Comparison of ENCODE assay signal across 10 cellular contexts in the genomic region with DNA sequence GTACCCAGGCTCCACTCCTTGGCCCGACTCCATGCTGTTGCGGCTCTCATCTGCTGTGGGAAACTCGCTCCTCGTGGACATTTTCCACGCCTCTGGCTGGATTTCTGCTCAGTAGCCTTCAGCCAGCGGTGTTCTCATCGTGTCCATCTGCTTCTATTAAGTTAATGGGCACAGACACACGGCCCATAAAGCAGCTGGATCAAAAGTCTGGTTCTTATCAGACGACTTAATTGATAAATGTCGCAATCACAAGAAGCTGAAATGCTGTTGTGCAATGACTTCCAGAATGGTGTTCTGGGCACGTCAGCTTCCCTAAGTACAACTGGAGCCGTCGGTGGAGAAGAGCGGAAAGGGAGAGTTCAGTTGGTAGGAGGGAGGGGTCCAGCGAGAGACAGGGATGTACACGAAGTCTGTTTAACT.
A peak's percentile ranks its signal among the peaks of the same experiment; 100 is the strongest.
DNase-seq lines count a peak whose midpoint lies in the region; ATAC-seq and TF ChIP-seq lines count a peak whose summit lies in the region.
"Had no signal": no experiment of that assay in that cellular context is flagged by ENCODE, and none has a peak within 500 bp of the region (broad histone marks: within the 10 kb centered on the region; RNA-seq: fewer than 3 reads in every experiment).

No MANE protein-coding gene starts in this region.

- H3K4me3 ChIP-seq in mammary epithelial cell (replicated peaks in 1 of 3; ENCODE audit: insufficient read depth in 1 of 3, low read depth in 2 of 3, low read length in 3 of 3): no peak overlapping the region
- no peak overlapping the region for H3K4me3 ChIP-seq in aorta (ENCODE audit: low read length in 2 of 2)

- H3K9me3 ChIP-seq in mammary epithelial cell (replicated peaks; ENCODE audit: insufficient read depth, low read length) (no peaks in the 10 kb centered on the region), aorta (ENCODE audit: control insufficient read depth, low read length) (no peaks in the 10 kb centered on the region)
- H3K9me3 ChIP-seq: Peyer's patch had no signal

- H3K9me3 Mint-ChIP-seq in MCF 10A (ENCODE audit: unreplicated experiment): no peaks in the 10 kb centered on the region
- H3K9me3 Mint-ChIP-seq in activated CD4-positive, alpha-beta memory T cell treated with anti-CD3 and anti-CD28 coated beads for 36 hours: no peaks in the 10 kb centered on the region
- no peaks in the 10 kb centered on the region for H3K9me3 Mint-ChIP-seq in immature natural killer cell

- H3K4me1 ChIP-seq in mammary epithelial cell (ENCODE audit: insufficient read depth, low read length) (no peaks in the 10 kb centered on the region), aorta (ENCODE audit: control insufficient read depth in 1 of 2, insufficient read depth in 2 of 2, low read length in 2 of 2) (no peaks in the 10 kb centered on the region)

- no peaks in the 10 kb centered on the region for H3K27me3 Mint-ChIP-seq in MCF 10A (ENCODE audit: insufficient read depth, unreplicated experiment)
- H3K27me3 Mint-ChIP-seq in activated CD4-positive, alpha-beta memory T cell treated with anti-CD3 and anti-CD28 coated beads for 36 hours: no peaks in the 10 kb centered on the region
- peaks cover 0 to 6% (median 3%) of the 10 kb centered on the region in 3 donors for H3K27me3 Mint-ChIP-seq in immature natural killer cell (ENCODE audit: low read depth in 3 of 3)

- H3K4me1 Mint-ChIP-seq in MCF 10A (ENCODE audit: insufficient read depth, unreplicated experiment): peaks cover 7% of the 10 kb centered on the region
- H3K4me1 Mint-ChIP-seq in activated CD4-positive, alpha-beta memory T cell treated with anti-CD3 and anti-CD28 coated beads for 36 hours (ENCODE audit: low read depth): peaks cover 68% of the 10 kb centered on the region
- H3K4me1 Mint-ChIP-seq in immature natural killer cell: peaks cover 43 to 47% of the 10 kb centered on the region in 2 donors

- H3K27ac ChIP-seq in mammary epithelial cell (ENCODE audit: insufficient read depth, low read depth, low read length) (no peak overlapping the region), aorta (ENCODE audit: low read depth in 1 of 2, low read length in 2 of 2) (no peak overlapping the region)

- no peak overlapping the region for H3K9ac ChIP-seq in mammary epithelial cell (ENCODE audit: insufficient read depth, low read length)

- H3K4me2 ChIP-seq in mammary epithelial cell (ENCODE audit: insufficient read depth, low read depth, low read length): no peak overlapping the region

- in situ Hi-C loops in mammary epithelial cell (cut with MboI; ENCODE audit: low sequenced_read_pairs in 2 of 2): no loop called here

- 90% methylated on average over 16 of the region's 16 CpGs for WGBS in mammary epithelial cell (ENCODE audit: low coverage, missing lambda C conversion rate)
- WGBS in aorta, 2 donors: 89 to 90% methylated on average over 16 of the region's 16 CpGs

- POLR2A ChIA-PET in MCF 10A (lab: Yijun Ruan, JAX) (interaction anchor here (0.9 kb wide), 1 partner anchor 11 kb away, joined by 3 read pairs; no protein-coding TSS in a partner anchor), GM10248 (lab: Yijun Ruan, JAX) (no interaction called here)
- POLR2A ChIA-PET in activated CD4-positive, alpha-beta memory T cell treated with anti-CD3 and anti-CD28 coated beads for 36 hours (lab: Charles Lee): interaction anchor here (0.6 to 1.8 kb wide), 5 partner anchors 9 to 130 kb away, joined by 3 to 4 read pairs (median 3); no protein-coding TSS in a partner anchor

- H3K27me3 ChIP-seq in mammary epithelial cell (ENCODE audit: insufficient read depth, low read length) (no peaks in the 10 kb centered on the region), aorta (ENCODE audit: control insufficient read depth in 1 of 2, insufficient read depth in 2 of 2, low read length in 1 of 2) (no peaks in the 10 kb centered on the region)
- H3K27me3 ChIP-seq: Peyer's patch had no signal

- intact Hi-C loops in MCF 10A (cut with micrococcal nuclease): no loop called here
- intact Hi-C loops in mammary epithelial cell (cut with micrococcal nuclease): no loop called here
- intact Hi-C loops in activated CD4-positive, alpha-beta memory T cell treated with anti-CD3 and anti-CD28 coated beads for 36 hours (cut with micrococcal nuclease): loop anchor here (1.0 kb wide), 2 partner anchors 11 to 19 kb away; no protein-coding TSS in a partner anchor
- intact Hi-C loops in aorta (cut with DNase I): no loop called here

- BruUV-seq in MCF 10A (replicated peaks; lab: Mats Ljungman, UMichigan): no TSS peak
- no TSS peak for BruUV-seq in mammary epithelial cell (replicated peaks; lab: Mats Ljungman, UMichigan)

- peak overlapping the region; percentile 4 for H3K27ac Mint-ChIP-seq in MCF 10A (ENCODE audit: low read depth, unreplicated experiment)
- H3K27ac Mint-ChIP-seq in activated CD4-positive, alpha-beta memory T cell treated with anti-CD3 and anti-CD28 coated beads for 36 hours: peak overlapping the region; percentile 87
- H3K27ac Mint-ChIP-seq in immature natural killer cell: peak overlapping the region in 3 of 6 donors; percentile 15 to 51 (median 16)

- no peak overlapping the region for H3K4me3 Mint-ChIP-seq in MCF 10A (ENCODE audit: unreplicated experiment)
- H3K4me3 Mint-ChIP-seq in activated CD4-positive, alpha-beta memory T cell treated with anti-CD3 and anti-CD28 coated beads for 36 hours: no peak overlapping the region
- H3K4me3 Mint-ChIP-seq in immature natural killer cell: peak overlapping the region; percentile 25 to 90 (median 63)

- peak; percentile 79 for ATAC-seq in aorta (ENCODE audit: low FRiP score)

- no peak overlapping the region for H2AFZ ChIP-seq in mammary epithelial cell (ENCODE audit: low read depth, low read length)

- dilution Hi-C loops in mammary epithelial cell (cut with HindIII; ENCODE audit: low sequenced_read_pairs): no loop called here

- CTCF ChIA-PET in MCF 10A (lab: Yijun Ruan, JAX) (no interaction called here), mammary epithelial cell (lab: Charles Lee; ENCODE audit: low non-redundant PET) (no interaction called here), GM10248 (lab: Yijun Ruan, JAX) (interaction anchor here (0.8 to 2.5 kb wide), 3 partner anchors 11 to 204 kb away, joined by 3 to 13 read pairs (median 9); no protein-coding TSS in a partner anchor)
- CTCF ChIA-PET in activated CD4-positive, alpha-beta memory T cell treated with anti-CD3 and anti-CD28 coated beads for 36 hours (lab: Charles Lee): interaction anchor here (1.2 to 2.3 kb wide), 3 partner anchors 12 to 204 kb away, joined by 3 to 13 read pairs (median 4); no protein-coding TSS in a partner anchor

- H3K79me2 ChIP-seq in mammary epithelial cell (ENCODE audit: insufficient read depth, low read length): no peaks in the 10 kb centered on the region

- no peaks in the 10 kb centered on the region for H4K20me1 ChIP-seq in mammary epithelial cell (ENCODE audit: insufficient read depth, low read length)

- peaks cover 26% of the 10 kb centered on the region for H3K36me3 Mint-ChIP-seq in MCF 10A (ENCODE audit: insufficient read depth, unreplicated experiment)
- H3K36me3 Mint-ChIP-seq in activated CD4-positive, alpha-beta memory T cell treated with anti-CD3 and anti-CD28 coated beads for 36 hours: peaks cover 22% of the 10 kb centered on the region
- H3K36me3 Mint-ChIP-seq in immature natural killer cell: peaks cover 9 to 17% (median 14%) of the 10 kb centered on the region in 3 donors

- no peaks in the 10 kb centered on the region for H3K36me3 ChIP-seq in mammary epithelial cell (ENCODE audit: insufficient read depth, low read length)
- H3K36me3 ChIP-seq in aorta (ENCODE audit: control insufficient read depth in 1 of 2, insufficient read depth in 2 of 2, low read length in 1 of 2): no peaks in the 10 kb centered on the region
- H3K36me3 ChIP-seq: Peyer's patch had no signal

- no peak for TF ChIP-seq CTCF in MCF 10A (IDR thresholded peaks at IDR 0.05; ENCODE audit: unreplicated experiment)
- no peak for TF ChIP-seq CTCF in mammary epithelial cell (conservative IDR thresholded peaks at IDR 0.05 in 1 of 2, IDR thresholded peaks at IDR 0.05 in 1 of 2; ENCODE audit: extremely low read depth in 1 of 2, insufficient read depth in 1 of 2, low read depth in 1 of 2, low read length in 2 of 2)
- TF ChIP-seq CTCF in GM10248 (IDR thresholded peaks at IDR 0.05; ENCODE audit: control extremely low read depth, extremely low read depth, low read depth, missing control alignments): no peak
- no peak for TF ChIP-seq CTCF in GM20000 (IDR thresholded peaks at IDR 0.05; ENCODE audit: extremely low read depth, missing control alignments)

- DNase-seq in MCF 10A (ENCODE audit: unreplicated experiment) (peak; percentile 28), mammary epithelial cell (no peak), immature natural killer cell (no peak), aorta (no peak), GM10248 (ENCODE audit: extremely low spot score) (no peak), NK-92 (lab: John Stamatoyannopoulos, UW; ENCODE audit: unreplicated experiment) (no peak), GM20000 (ENCODE audit: low spot score) (no peak)
- no peak for DNase-seq in activated CD4-positive, alpha-beta memory T cell treated with anti-CD3 and anti-CD28 coated beads for 36 hours
- DNase-seq: stimulated activated CD4-positive, alpha-beta T cell treated with anti-CD3 and anti-CD28 coated beads, Interleukin-12 subunit alpha, Interleukin-12 subunit beta, amount 100 ng/mL, for 4 hours had no signal

Comparison
In these comparisons a context has a peak if more than half of its experiments do, and no peak if none do; other contexts are left out.
1. H3K4me3 Mint-ChIP-seq: peak in immature natural killer cell (5 of 5); none in MCF 10A (single experiment) and activated CD4-positive, alpha-beta memory T cell treated with anti-CD3 and anti-CD28 coated beads for 36 hours (single experiment).
2. CTCF ChIA-PET loops: an anchor here in activated CD4-positive, alpha-beta memory T cell treated with anti-CD3 and anti-CD28 coated beads for 36 hours (1.2 to 2.3 kb wide) and GM10248 (0.8 to 2.5 kb wide); none called in MCF 10A and mammary epithelial cell.